Comparison of ENCODE assay signal across 17 cellular contexts in the genomic region with DNA sequence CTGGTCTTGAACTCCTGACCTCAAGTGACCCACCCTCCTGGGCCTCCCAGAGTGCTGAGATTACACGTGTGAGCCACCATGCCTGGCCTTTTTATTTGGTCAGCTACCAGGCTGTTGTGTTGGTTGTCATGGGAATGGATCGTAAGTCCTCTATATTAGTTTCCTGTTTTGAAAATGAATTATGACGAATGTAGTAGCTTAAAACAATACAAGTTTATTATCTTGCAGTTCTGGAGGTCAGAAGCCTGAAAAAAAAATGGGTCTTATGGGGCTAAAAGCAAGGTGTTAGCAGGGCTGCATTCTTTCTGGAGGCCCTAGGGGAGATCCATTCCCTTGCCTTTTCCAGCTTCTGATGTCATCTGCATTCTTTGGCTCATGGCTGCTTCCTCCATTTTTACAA. TPM values are rescaled to one million over a fixed set of nuclear protein-coding genes. Genes with fewer than 3 reads are reported as not detected.
DNase-seq lines count a peak whose midpoint lies in the region; ATAC-seq and TF ChIP-seq lines count a peak whose summit lies in the region.
"Had no signal": no experiment of that assay in that cellular context is flagged by ENCODE, and none has a peak within 500 bp of the region (broad histone marks: within the 10 kb centered on the region; RNA-seq: fewer than 3 reads in every experiment).

No MANE protein-coding gene starts in this region.

- POLR2A ChIA-PET in activated naive CD8-positive, alpha-beta T cell treated with anti-CD3 and anti-CD28 coated beads, Interleukin-2, amount 10 ng/mL, durations not matched to agents 7 days and 5 days (lab: Charles Lee) = interaction anchor here (0.8 kb wide), 1 partner anchor 25 kb away, joined by 5 read pairs; the partner anchor contains the start of gene HERC1

- no peaks in the 10 kb centered on the region for H3K36me3 Mint-ChIP-seq in activated naive CD8-positive, alpha-beta T cell treated with anti-CD3 and anti-CD28 coated beads, Interleukin-2, amount 10 ng/mL, durations not matched to agents 7 days and 5 days
- H3K36me3 Mint-ChIP-seq in activated naive CD8-positive, alpha-beta T cell treated with anti-CD3 and anti-CD28 coated beads, Interleukin-2, amount 50 U/mL, for 24 hours (ENCODE audit: low read depth) = no peaks in the 10 kb centered on the region

- no peaks in the 10 kb centered on the region for H3K27me3 Mint-ChIP-seq in activated naive CD8-positive, alpha-beta T cell treated with anti-CD3 and anti-CD28 coated beads, Interleukin-2, amount 10 ng/mL, durations not matched to agents 7 days and 5 days
- no peaks in the 10 kb centered on the region for H3K27me3 Mint-ChIP-seq in activated naive CD8-positive, alpha-beta T cell treated with anti-CD3 and anti-CD28 coated beads, Interleukin-2, amount 50 U/mL, for 24 hours

- ATAC-seq in activated naive CD8-positive, alpha-beta T cell treated with anti-CD3 and anti-CD28 coated beads, Interleukin-2, amount 10 ng/mL, durations not matched to agents 7 days and 5 days (ENCODE audit: low read depth) = no peak
- no peak for ATAC-seq in activated naive CD8-positive, alpha-beta T cell treated with anti-CD3 and anti-CD28 coated beads, Interleukin-2, amount 50 U/mL, for 24 hours
- ATAC-seq: gastrocnemius medialis, left lung, Panc1 had no signal

- peak overlapping the region; percentile 54 for H3K27ac Mint-ChIP-seq in activated naive CD8-positive, alpha-beta T cell treated with anti-CD3 and anti-CD28 coated beads, Interleukin-2, amount 10 ng/mL, durations not matched to agents 7 days and 5 days
- no peak overlapping the region for H3K27ac Mint-ChIP-seq in activated naive CD8-positive, alpha-beta T cell treated with anti-CD3 and anti-CD28 coated beads, Interleukin-2, amount 50 U/mL, for 24 hours

- H3K4me3 ChIP-seq in right atrium auricular region = no peak overlapping the region
- no peak overlapping the region for H3K4me3 ChIP-seq in H7 (ENCODE audit: insufficient read depth, low read depth, low read length)
- H3K4me3 ChIP-seq: coronary artery, gastrocnemius medialis, left lung, MG63, ovary had no signal

- no peak for TF ChIP-seq CTCF in right atrium auricular region (IDR thresholded peaks at IDR 0.05)

- peaks cover 26% of the 10 kb centered on the region for H3K4me1 Mint-ChIP-seq in activated naive CD8-positive, alpha-beta T cell treated with anti-CD3 and anti-CD28 coated beads, Interleukin-2, amount 10 ng/mL, durations not matched to agents 7 days and 5 days
- H3K4me1 Mint-ChIP-seq in activated naive CD8-positive, alpha-beta T cell treated with anti-CD3 and anti-CD28 coated beads, Interleukin-2, amount 50 U/mL, for 24 hours = peaks cover 56% of the 10 kb centered on the region

- no peak overlapping the region for H3K4me3 Mint-ChIP-seq in activated naive CD8-positive, alpha-beta T cell treated with anti-CD3 and anti-CD28 coated beads, Interleukin-2, amount 10 ng/mL, durations not matched to agents 7 days and 5 days
- no peak overlapping the region for H3K4me3 Mint-ChIP-seq in activated naive CD8-positive, alpha-beta T cell treated with anti-CD3 and anti-CD28 coated beads, Interleukin-2, amount 50 U/mL, for 24 hours

- peaks cover 0 to 23% of the 10 kb centered on the region in 2 donors for H3K4me1 ChIP-seq in right atrium auricular region
- H3K4me1 ChIP-seq: left lung had no signal

- H3K27me3 ChIP-seq in right atrium auricular region (no peaks in the 10 kb centered on the region), H7 (ENCODE audit: control insufficient read depth, insufficient read depth, low read length) (no peaks in the 10 kb centered on the region)
- H3K27me3 ChIP-seq: gastrocnemius medialis, left lung, MG63, ovary had no signal

- H3K36me3 ChIP-seq in right atrium auricular region = no peaks in the 10 kb centered on the region
- no peaks in the 10 kb centered on the region for H3K36me3 ChIP-seq in H7 (replicated peaks; ENCODE audit: control insufficient read depth, insufficient read depth, low read length)
- H3K36me3 ChIP-seq: gastrocnemius medialis, left lung, MG63, ovary had no signal

- no peaks in the 10 kb centered on the region for H3K9me3 ChIP-seq in right atrium auricular region
- H3K9me3 ChIP-seq: gastrocnemius medialis, left lung, MG63, ovary had no signal

- DNase-seq in activated naive CD8-positive, alpha-beta T cell treated with anti-CD3 and anti-CD28 coated beads, Interleukin-2, amount 10 ng/mL, durations not matched to agents 7 days and 5 days = no peak
- DNase-seq in activated naive CD8-positive, alpha-beta T cell treated with anti-CD3 and anti-CD28 coated beads, Interleukin-2, amount 50 U/mL, for 24 hours = no peak
- DNase-seq in astrocyte of the hippocampus (ENCODE audit: low read depth, low spot score) (peak; percentile 35), right atrium auricular region (ENCODE audit: low spot score) (no peak), stromal cell of bone marrow (ENCODE audit: low read depth) (peak; percentile 49), H7 (no peak), A172 (ENCODE audit: low spot score) (no peak), kidney glomerular epithelial cell (lab: John Stamatoyannopoulos, UW) (no peak)
- DNase-seq: gastrocnemius medialis; left lung; MG63; NCI-H446 treated with DMSO at 0.1 percent for 48 hours; ovary; stimulated activated CD4-positive, alpha-beta T cell treated with anti-CD3 and anti-CD28 coated beads, Interleukin-1b, Interleukin-23, amount 100 ng/mL, for 48 hours had no signal

- no peaks in the 10 kb centered on the region for H3K9me3 Mint-ChIP-seq in activated naive CD8-positive, alpha-beta T cell treated with anti-CD3 and anti-CD28 coated beads, Interleukin-2, amount 10 ng/mL, durations not matched to agents 7 days and 5 days
- H3K9me3 Mint-ChIP-seq in activated naive CD8-positive, alpha-beta T cell treated with anti-CD3 and anti-CD28 coated beads, Interleukin-2, amount 50 U/mL, for 24 hours = no peaks in the 10 kb centered on the region

- peak overlapping the region; percentile 40 to 41 for H3K27ac ChIP-seq in right atrium auricular region
- H3K27ac ChIP-seq: coronary artery, HL-60, left lung, ovary had no signal

RNA-seq across cellular contexts. Expression of gene HERC1, which starts 25.1 kb away (rescaled TPM):
- 100 to 1,000 TPM; 113 to 122 TPM for total RNA-seq in activated naive CD8-positive, alpha-beta T cell treated with anti-CD3 and anti-CD28 coated beads, Interleukin-2, amount 10 ng/mL, durations not matched to agents 7 days and 5 days
- 100 to 1,000 TPM in 1 of 2 donors, 10 to 100 TPM in 1; 96.9 to 120 TPM for total RNA-seq in right atrium auricular region
- 36.9 and 40.1 TPM in 2 replicates for total RNA-seq in H7 (2014; rRNA removed; shearing (Covaris generic))
- 24.8 and 25.2 TPM in 2 replicates for total RNA-seq in A172 (2014; rRNA removed; shearing (Covaris generic))

Comparison
In these comparisons a context has a peak if more than half of its experiments do, and no peak if none do; other contexts are left out.
1. DNase-seq: peak in astrocyte of the hippocampus (single experiment) and stromal cell of bone marrow (single experiment); none in activated naive CD8-positive, alpha-beta T cell treated with anti-CD3 and anti-CD28 coated beads, Interleukin-2, amount 10 ng/mL, durations not matched to agents 7 days and 5 days (single experiment), activated naive CD8-positive, alpha-beta T cell treated with anti-CD3 and anti-CD28 coated beads, Interleukin-2, amount 50 U/mL, for 24 hours (single experiment), right atrium auricular region (single experiment), H7 (single experiment), A172 (single experiment) and kidney glomerular epithelial cell (single experiment).